In genomic region chr7:33823913-33824312, GRCh38 we compare ENCODE assay signal across 35 cellular contexts.
"Had no signal": no experiment of that assay in that cellular context is flagged by ENCODE, and none has a peak within 500 bp of the region (broad histone marks: within the 10 kb centered on the region; RNA-seq: fewer than 3 reads in every experiment).

No MANE protein-coding gene starts in this region.

- H3K9me3 ChIP-seq: adrenal gland, body of pancreas had no signal

- H3K27ac Mint-ChIP-seq: activated B cell treated with CpG ODN at 0.5 μM for 24 hours; activated CD4-positive, alpha-beta memory T cell treated with anti-CD3 and anti-CD28 coated beads for 36 hours; activated CD4-positive, alpha-beta T cell treated with anti-CD3 and anti-CD28 coated beads, Interleukin-2, amount 10 ng/mL, durations not matched to agents 24 days and 14 days; activated CD8-positive, alpha-beta T cell treated with anti-CD3 and anti-CD28 coated beads for 36 hours; activated naive CD4-positive, alpha-beta T cell treated with anti-CD3 and anti-CD28 coated beads for 36 hours; activated naive CD4-positive, alpha-beta T cell treated with anti-CD3 and anti-CD28 coated beads, Interleukin-2, amount 50 U/mL, for 72 hours; activated naive CD8-positive, alpha-beta T cell treated with anti-CD3 and anti-CD28 coated beads for 36 hours; activated T-cell treated with anti-CD3 and anti-CD28 coated beads, Interleukin-2, amount 50 U/mL, for 72 hours; activated T-helper 1 cell treated with anti-CD3 and anti-CD28 coated beads, Interleukin-12 subunit alpha, Interleukin-12 subunit beta, Interleukin-2, Interleukin-4 antibody, amounts not matched to agents 30 ng/mL and 10 ng/mL and 1 ng/mL, durations not matched to agents 14 hours and 24 hours and 36 hours; activated T-helper 17 cell treated with anti-CD3 and anti-CD28 coated beads, Interleukin-2, amount 50 U/mL, for 72 hours; T-helper 1 cell treated with Interleukin-12 subunit alpha and Interleukin-12 subunit beta and Interleukin-4 antibody, amounts not matched to agents 30 μg/mL and 1 μg/mL, for 36 hours; T-helper 2 cell treated with Interferon-gamma antibody and Interleukin-4, amounts not matched to agents 5 μg/mL and 100 μg/mL, for 36 hours had no signal

- H3K9me3 Mint-ChIP-seq: activated CD4-positive, alpha-beta T cell treated with anti-CD3 and anti-CD28 coated beads, Interleukin-2, amount 10 ng/mL, durations not matched to agents 24 days and 14 days; activated CD8-positive, alpha-beta T cell treated with anti-CD3 and anti-CD28 coated beads for 36 hours; activated naive CD4-positive, alpha-beta T cell treated with anti-CD3 and anti-CD28 coated beads, Interleukin-2, amount 50 U/mL, for 72 hours; activated T-helper 1 cell treated with anti-CD3 and anti-CD28 coated beads, Interleukin-12 subunit alpha, Interleukin-12 subunit beta, Interleukin-2, Interleukin-4 antibody, amounts not matched to agents 30 ng/mL and 10 ng/mL and 1 ng/mL, durations not matched to agents 14 hours and 24 hours and 36 hours; T-helper 1 cell treated with Interleukin-12 subunit alpha and Interleukin-12 subunit beta and Interleukin-4 antibody, amounts not matched to agents 30 μg/mL and 1 μg/mL, for 36 hours; T-helper 2 cell treated with Interferon-gamma antibody and Interleukin-4, amounts not matched to agents 5 μg/mL and 100 μg/mL, for 36 hours had no signal

- H3K36me3 Mint-ChIP-seq: activated CD4-positive, alpha-beta memory T cell treated with anti-CD3 and anti-CD28 coated beads for 36 hours; activated naive CD8-positive, alpha-beta T cell treated with anti-CD3 and anti-CD28 coated beads for 36 hours had no signal

- H3K4me1 ChIP-seq: adrenal gland, body of pancreas, breast epithelium had no signal

- H3K27me3 ChIP-seq: adrenal gland, body of pancreas, brain microvascular endothelial cell, breast epithelium had no signal

- H3K4me3 ChIP-seq: adrenal gland, body of pancreas, breast epithelium had no signal

- H3K27me3 Mint-ChIP-seq: activated B cell treated with CpG ODN at 0.5 μM for 24 hours; activated CD4-positive, alpha-beta memory T cell treated with anti-CD3 and anti-CD28 coated beads for 36 hours; activated CD4-positive, alpha-beta T cell treated with anti-CD3 and anti-CD28 coated beads, Interleukin-2, amount 10 ng/mL, durations not matched to agents 24 days and 14 days; activated CD8-positive, alpha-beta T cell treated with anti-CD3 and anti-CD28 coated beads for 36 hours; activated naive CD8-positive, alpha-beta T cell treated with anti-CD3 and anti-CD28 coated beads for 36 hours; activated T-helper 17 cell treated with anti-CD3 and anti-CD28 coated beads, Interleukin-2, amount 50 U/mL, for 72 hours had no signal

- DNase-seq: activated B cell treated with CpG ODN at 0.5 μM for 24 hours; activated CD4-positive, alpha-beta memory T cell treated with anti-CD3 and anti-CD28 coated beads for 36 hours; activated CD4-positive, alpha-beta T cell treated with anti-CD3 and anti-CD28 coated beads for 4 hours; activated CD4-positive, alpha-beta T cell treated with anti-CD3 and anti-CD28 coated beads, Interleukin-2, amount 10 ng/mL, durations not matched to agents 24 days and 14 days; activated CD4-positive, alpha-beta T cell treated with anti-CD3 and anti-CD28 coated beads, Interleukin-2, amount 50 U/mL, for 1 hour; activated CD4-positive, alpha-beta T cell treated with anti-CD3 and anti-CD28 coated beads, Interleukin-2, amount 50 U/mL, for 4 hours; activated CD4-positive, CD25-positive, alpha-beta regulatory T cell treated with anti-CD3 and anti-CD28 coated beads, Interleukin-2, amount 50 U/mL, for 72 hours; activated CD8-positive, alpha-beta memory T cell treated with anti-CD3 and anti-CD28 coated beads, Interleukin-2, amount 50 U/mL, for 4 hours; activated CD8-positive, alpha-beta T cell treated with anti-CD3 and anti-CD28 coated beads for 36 hours; activated effector memory CD4-positive, alpha-beta T cell treated with anti-CD3 and anti-CD28 coated beads, Interleukin-2, amount 50 U/mL, for 16 hours; activated gamma-delta T cell treated with Interleukin-2 at 50 U/mL for 16 hours; activated naive CD4-positive, alpha-beta T cell; activated naive CD4-positive, alpha-beta T cell treated with anti-CD3 and anti-CD28 coated beads for 36 hours; activated naive CD4-positive, alpha-beta T cell treated with anti-CD3 and anti-CD28 coated beads, Interleukin-2, amount 50 U/mL, for 16 hours; activated naive CD8-positive, alpha-beta T cell treated with anti-CD3 and anti-CD28 coated beads for 36 hours; activated T-cell treated with anti-CD3 and anti-CD28 coated beads for 4 hours; activated T-cell treated with anti-CD3 and anti-CD28 coated beads, Interleukin-2, amount 50 U/mL, for 1 hour; activated T-cell treated with anti-CD3 and anti-CD28 coated beads, Interleukin-2, amount 50 U/mL, for 4 hours; activated T-cell treated with anti-CD3 and anti-CD28 coated beads, Interleukin-2, amount 50 U/mL, for 72 hours; adrenal gland; amniotic stem cell; aorta; body of pancreas; brain microvascular endothelial cell; central memory CD4-positive, alpha-beta T cell; T-helper 1 cell; T-helper 2 cell; T-helper 9 cell had no signal

- H3K4me1 Mint-ChIP-seq: activated B cell treated with CpG ODN at 0.5 μM for 24 hours; activated CD4-positive, alpha-beta T cell treated with anti-CD3 and anti-CD28 coated beads, Interleukin-2, amount 10 ng/mL, durations not matched to agents 24 days and 14 days; activated naive CD8-positive, alpha-beta T cell treated with anti-CD3 and anti-CD28 coated beads for 36 hours; activated T-helper 17 cell treated with anti-CD3 and anti-CD28 coated beads, Interleukin-2, amount 50 U/mL, for 72 hours had no signal

- H3K4me3 Mint-ChIP-seq: activated B cell treated with CpG ODN at 0.5 μM for 24 hours; activated CD4-positive, alpha-beta memory T cell treated with anti-CD3 and anti-CD28 coated beads for 36 hours; activated CD4-positive, alpha-beta T cell treated with anti-CD3 and anti-CD28 coated beads, Interleukin-2, amount 10 ng/mL, durations not matched to agents 24 days and 14 days; activated CD8-positive, alpha-beta T cell treated with anti-CD3 and anti-CD28 coated beads for 36 hours; activated naive CD4-positive, alpha-beta T cell treated with anti-CD3 and anti-CD28 coated beads for 36 hours; activated naive CD8-positive, alpha-beta T cell treated with anti-CD3 and anti-CD28 coated beads for 36 hours; activated T-cell treated with anti-CD3 and anti-CD28 coated beads, Interleukin-2, amount 50 U/mL, for 4 hours; activated T-cell treated with anti-CD3 and anti-CD28 coated beads, Interleukin-2, amount 50 U/mL, for 72 hours; activated T-helper 1 cell treated with anti-CD3 and anti-CD28 coated beads, Interleukin-12 subunit alpha, Interleukin-12 subunit beta, Interleukin-2, Interleukin-4 antibody, amounts not matched to agents 30 ng/mL and 10 ng/mL and 1 ng/mL, durations not matched to agents 14 hours and 24 hours and 36 hours; activated T-helper 17 cell treated with anti-CD3 and anti-CD28 coated beads, Interleukin-2, amount 50 U/mL, for 72 hours; T-helper 1 cell treated with Interleukin-12 subunit alpha and Interleukin-12 subunit beta and Interleukin-4 antibody, amounts not matched to agents 30 μg/mL and 1 μg/mL, for 36 hours; T-helper 2 cell treated with Interferon-gamma antibody and Interleukin-4, amounts not matched to agents 5 μg/mL and 100 μg/mL, for 36 hours had no signal

- H3K36me3 ChIP-seq: adrenal gland, brain microvascular endothelial cell, breast epithelium had no signal

- H3K27ac ChIP-seq: adrenal gland, body of pancreas, brain microvascular endothelial cell, breast epithelium, VCaP had no signal

- ATAC-seq: activated CD8-positive, alpha-beta T cell treated with anti-CD3 and anti-CD28 coated beads for 36 hours; activated naive CD4-positive, alpha-beta T cell treated with anti-CD3 and anti-CD28 coated beads, Interleukin-2, amount 50 U/mL, for 72 hours; activated T-cell treated with anti-CD3 and anti-CD28 coated beads, Interleukin-2, amount 50 U/mL, for 4 hours; activated T-cell treated with anti-CD3 and anti-CD28 coated beads, Interleukin-2, amount 50 U/mL, for 72 hours; activated T-helper 17 cell treated with anti-CD3 and anti-CD28 coated beads, Interleukin-2, amount 50 U/mL, for 72 hours; body of pancreas had no signal
